Comparison of ENCODE assay signal across 8 cellular contexts in genomic region chr6:46652232-46652602, GRCh38. TPM values are rescaled to one million over a fixed set of nuclear protein-coding genes. Genes with fewer than 3 reads are reported as not detected.
DNase-seq lines count a peak whose midpoint lies in the region; ATAC-seq, FAIRE-seq and TF ChIP-seq lines count a peak whose summit lies in the region.

No MANE protein-coding gene starts in this region.

- H3K9me2 ChIP-seq in PC-3 (replicated peaks; ENCODE audit: low read length): no peaks in the 10 kb centered on the region

- H3K4me2 ChIP-seq in PC-3 (ENCODE audit: low read length) (peak overlapping the region; percentile 89), endothelial cell of umbilical vein (ENCODE audit: insufficient read depth, low read length) (peak overlapping the region; percentile 92), osteoblast (ENCODE audit: insufficient read depth, low read length) (peak overlapping the region; percentile 96)

- peak; percentile 27 for ATAC-seq in PC-3
- no peak for ATAC-seq in GM19328 (IDR thresholded peaks at IDR 0.05; ENCODE audit: unreplicated experiment)
- no peak for ATAC-seq in HG02852 (IDR thresholded peaks at IDR 0.05; ENCODE audit: unreplicated experiment)

- H3K4me1 Mint-ChIP-seq in CD8-positive, alpha-beta memory T cell: peaks cover 13 to 19% (median 14%) of the 10 kb centered on the region in 3 donors

- peaks cover 5% of the 10 kb centered on the region for H3K4me1 ChIP-seq in CD8-positive, alpha-beta memory T cell (ENCODE audit: insufficient read depth, low read length)
- H3K4me1 ChIP-seq in PC-3 (ENCODE audit: insufficient read depth, low read length) (peaks cover 27% of the 10 kb centered on the region), endothelial cell of umbilical vein (ENCODE audit: control insufficient read depth, extremely low read depth, insufficient read depth, low read length) (peaks cover 5% of the 10 kb centered on the region), osteoblast (ENCODE audit: insufficient read depth, low read length) (peaks cover 6% of the 10 kb centered on the region)

- no peak overlapping the region for H3K27ac ChIP-seq in CD8-positive, alpha-beta memory T cell (ENCODE audit: low read depth, low read length)
- H3K27ac ChIP-seq in PC-3 (ENCODE audit: low read length) (no peak overlapping the region), endothelial cell of umbilical vein (ENCODE audit: insufficient read depth, low read depth, low read length) (no peak overlapping the region), osteoblast (ENCODE audit: low read depth, low read length) (no peak overlapping the region)

- H4K20me1 ChIP-seq in PC-3 (ENCODE audit: low read length): no peaks in the 10 kb centered on the region
- H4K20me1 ChIP-seq in endothelial cell of umbilical vein (replicated peaks; ENCODE audit: control insufficient read depth, extremely low read depth, insufficient read depth, low read length): no peaks in the 10 kb centered on the region
- H4K20me1 ChIP-seq in osteoblast (ENCODE audit: insufficient read depth, low read length): no peaks in the 10 kb centered on the region

- H3K9me3 Mint-ChIP-seq in CD8-positive, alpha-beta memory T cell: peaks cover 0 to 4% (median 0%) of the 10 kb centered on the region in 5 donors

- H3K36me3 Mint-ChIP-seq in CD8-positive, alpha-beta memory T cell: peaks cover 0 to 4% (median 0%) of the 10 kb centered on the region in 3 donors

- dilution Hi-C loops in endothelial cell of umbilical vein (cut with MboI; ENCODE audit: extremely low pct_ligation_motif_present, low sequenced_read_pairs): no loop called here

- BruUV-seq in PC-3 (replicated peaks; lab: Mats Ljungman, UMichigan) (TSS peak; percentile 79), endothelial cell of umbilical vein (replicated peaks; lab: Mats Ljungman, UMichigan) (no TSS peak)

- TF ChIP-seq CTCF in PC-3 (conservative IDR thresholded peaks at IDR 0.05; ENCODE audit: low read depth, low read length) (no peak), endothelial cell of umbilical vein (IDR thresholded peaks at IDR 0.05; ENCODE audit: extremely low read depth in 1 of 2, insufficient read depth in 1 of 2, low read depth in 1 of 2, low read length in 2 of 2) (no peak), osteoblast (IDR thresholded peaks at IDR 0.05; ENCODE audit: extremely low read depth, low read depth, low read length) (no peak)

- TF ChIP-seq POLR2A in endothelial cell of umbilical vein (IDR thresholded peaks at IDR 0.05; ENCODE audit: low read depth, low read length): no peak

- no peaks in the 10 kb centered on the region for H3K9me1 ChIP-seq in endothelial cell of umbilical vein (replicated peaks; ENCODE audit: control insufficient read depth, extremely low read depth, insufficient read depth, low read length)

- POLR2A ChIA-PET in CD8-positive, alpha-beta memory T cell (lab: Charles Lee): no interaction called here
- POLR2A ChIA-PET in PC-3 (lab: Charles Lee; ENCODE audit: unreplicated experiment): no interaction called here
- POLR2A ChIA-PET in endothelial cell of umbilical vein (lab: Charles Lee): no interaction called here

- peak overlapping the region; percentile 70 for H3K4me3 ChIP-seq in CD8-positive, alpha-beta memory T cell (ENCODE audit: low read length)
- peak overlapping the region; percentile 91 for H3K4me3 ChIP-seq in PC-3 (ENCODE audit: low read length)
- H3K4me3 ChIP-seq in endothelial cell of umbilical vein (replicated peaks in 1 of 3; ENCODE audit: insufficient read depth in 1 of 3, low read depth in 1 of 3, low read length in 3 of 3): peak overlapping the region; percentile 47 to 84 (median 65)
- peak overlapping the region; percentile 95 for H3K4me3 ChIP-seq in osteoblast (ENCODE audit: insufficient read depth, low read length)

- H3K9me3 ChIP-seq in CD8-positive, alpha-beta memory T cell (ENCODE audit: low read length): no peaks in the 10 kb centered on the region
- H3K9me3 ChIP-seq in PC-3 (ENCODE audit: low read length) (no peaks in the 10 kb centered on the region), endothelial cell of umbilical vein (replicated peaks; ENCODE audit: control insufficient read depth, insufficient read depth, low read length) (no peaks in the 10 kb centered on the region), osteoblast (ENCODE audit: low read depth, low read length) (no peaks in the 10 kb centered on the region)

- H3K9ac ChIP-seq in PC-3 (ENCODE audit: low read length) (peak overlapping the region; percentile 45), endothelial cell of umbilical vein (replicated peaks; ENCODE audit: extremely low read depth, insufficient read depth, low read length) (peak overlapping the region; percentile 21)

- H3K27ac Mint-ChIP-seq in CD8-positive, alpha-beta memory T cell: peak overlapping the region in 2 of 8 donors; percentile 12 to 32

- peaks cover 29 to 63% of the 10 kb centered on the region in 2 donors for H3K27me3 Mint-ChIP-seq in CD8-positive, alpha-beta memory T cell

- peak overlapping the region; percentile 83 to 93 (median 84) for H3K4me3 Mint-ChIP-seq in CD8-positive, alpha-beta memory T cell

- intact Hi-C loops in PC-3 (cut with micrococcal nuclease) (loop anchor here (2.0 to 5.0 kb wide), 3 partner anchors 80 to 970 kb away; no protein-coding TSS in a partner anchor), endothelial cell of umbilical vein (cut with micrococcal nuclease) (loop anchor here (1.0 to 5.0 kb wide), 4 partner anchors 339 to 610 kb away; partner anchors contain the start of gene ENPP4)

- no peak for FAIRE-seq in endothelial cell of umbilical vein (lab: Jason Lieb, UNC)

- H3F3A ChIP-seq in PC-3 (ENCODE audit: low read length, unreplicated experiment): no peaks in the 10 kb centered on the region

- H2AFZ ChIP-seq in PC-3 (ENCODE audit: low read length): peak overlapping the region; percentile 95
- peak overlapping the region; percentile 88 for H2AFZ ChIP-seq in endothelial cell of umbilical vein (ENCODE audit: low read depth, low read length)
- H2AFZ ChIP-seq in osteoblast (ENCODE audit: low read length): peak overlapping the region; percentile 98

- no peaks in the 10 kb centered on the region for H3K36me3 ChIP-seq in CD8-positive, alpha-beta memory T cell (ENCODE audit: insufficient read depth, low read length)
- H3K36me3 ChIP-seq in PC-3 (ENCODE audit: low read depth, low read length) (no peaks in the 10 kb centered on the region), endothelial cell of umbilical vein (ENCODE audit: control insufficient read depth in 2 of 2, extremely low read depth in 1 of 2, insufficient read depth in 2 of 2, low read length in 2 of 2) (no peaks in the 10 kb centered on the region), osteoblast (ENCODE audit: insufficient read depth, low read length) (no peaks in the 10 kb centered on the region)

- CTCF ChIA-PET in CD8-positive, alpha-beta memory T cell (lab: Charles Lee): no interaction called here
- CTCF ChIA-PET in PC-3 (lab: Charles Lee) (interaction anchor here (0.6 kb wide), 1 partner anchor 66 kb away, joined by 3 read pairs; no protein-coding TSS in a partner anchor), endothelial cell of umbilical vein (lab: Charles Lee) (no interaction called here)

- no peaks in the 10 kb centered on the region for H3K79me2 ChIP-seq in PC-3 (ENCODE audit: low read length)
- H3K79me2 ChIP-seq in endothelial cell of umbilical vein (ENCODE audit: control insufficient read depth, insufficient read depth, low read length): no peaks in the 10 kb centered on the region
- H3K79me2 ChIP-seq in osteoblast (ENCODE audit: insufficient read depth, low read length): no peaks in the 10 kb centered on the region

- no peak for DNase-seq in CD8-positive, alpha-beta memory T cell
- peak; percentile 9 for DNase-seq in PC-3
- DNase-seq in endothelial cell of umbilical vein (ENCODE audit: low read depth, low spot score): peak; percentile 2
- no peak for DNase-seq in osteoblast (ENCODE audit: insufficient read length, low spot score, missing footprints)
- no peak for DNase-seq in pons (ENCODE audit: low spot score)
- DNase-seq in stimulated activated CD4-positive, alpha-beta T cell treated with anti-CD3 and anti-CD28 coated beads, Interleukin-4, amount 100 ng/mL, for 4 hours: no peak

- H3K27me3 ChIP-seq in CD8-positive, alpha-beta memory T cell (ENCODE audit: insufficient read depth, low read length, poor library complexity, severe bottlenecking): peaks cover 17% of the 10 kb centered on the region
- H3K27me3 ChIP-seq in PC-3 (ENCODE audit: low read length): no peaks in the 10 kb centered on the region
- peaks cover 2 to 4% of the 10 kb centered on the region in 2 experiments for H3K27me3 ChIP-seq in endothelial cell of umbilical vein (ENCODE audit: control insufficient read depth in 2 of 2, insufficient read depth in 2 of 2, low read length in 2 of 2)
- no peaks in the 10 kb centered on the region for H3K27me3 ChIP-seq in osteoblast (ENCODE audit: insufficient read depth, low read length)

RNA-seq across cellular contexts. Expression of gene CYP39A1, which starts 0.4 kb away (rescaled TPM):
- total RNA-seq in CD8-positive, alpha-beta memory T cell: not detected
- polyA plus RNA-seq in CD8-positive, alpha-beta memory T cell: not detected
- total RNA-seq in PC-3 (2014; rRNA removed) (0.66 and 1.2 TPM in 2 replicates), endothelial cell of umbilical vein (not detected in 2 replicates), osteoblast (4.1 and 4.3 TPM in 2 replicates)
- not detected in 2 replicates for polyA plus RNA-seq in endothelial cell of umbilical vein
- 0.05 TPM in 1 of 2 replicates, not detected in the other for polyA plus RNA-seq in endothelial cell of umbilical vein (2011; cell fraction: cytosol; rRNA removed)
- polyA plus RNA-seq in endothelial cell of umbilical vein (2011; cell fraction: nucleus; rRNA removed): 0.07 TPM in 2 replicates
- polyA plus RNA-seq in endothelial cell of umbilical vein (2012): not detected in 2 replicates
- polyA minus RNA-seq in endothelial cell of umbilical vein: not detected in 2 replicates
- polyA minus RNA-seq in endothelial cell of umbilical vein (2011; cell fraction: cytosol; rRNA and poly(A)+ RNA removed): not detected
- polyA minus RNA-seq in endothelial cell of umbilical vein (2011; cell fraction: nucleus; rRNA and poly(A)+ RNA removed): not detected in 2 replicates

RNA-seq across cellular contexts. Expression of gene SLC25A27, which starts 0.6 kb away (rescaled TPM):
- total RNA-seq in CD8-positive, alpha-beta memory T cell: under 1 TPM; 0.38 to 0.85 TPM
- not detected for polyA plus RNA-seq in CD8-positive, alpha-beta memory T cell
- total RNA-seq in PC-3 (2014; rRNA removed) (3.8 and 13.6 TPM in 2 replicates), endothelial cell of umbilical vein (3.4 and 4.0 TPM in 2 replicates), osteoblast (9.4 and 10.5 TPM in 2 replicates)
- polyA plus RNA-seq in endothelial cell of umbilical vein: 1.6 and 3.3 TPM in 2 replicates
- polyA plus RNA-seq in endothelial cell of umbilical vein (2011; cell fraction: cytosol; rRNA removed): 0.30 and 0.65 TPM in 2 replicates
- 31.5 and 31.6 TPM in 2 replicates for polyA plus RNA-seq in endothelial cell of umbilical vein (2011; cell fraction: nucleus; rRNA removed)
- 0.94 and 1.4 TPM in 2 replicates for polyA plus RNA-seq in endothelial cell of umbilical vein (2012)
- 2.1 and 3.0 TPM in 2 replicates for polyA minus RNA-seq in endothelial cell of umbilical vein
- polyA minus RNA-seq in endothelial cell of umbilical vein (2011; cell fraction: cytosol; rRNA and poly(A)+ RNA removed): not detected
- 3.9 and 9.4 TPM in 2 replicates for polyA minus RNA-seq in endothelial cell of umbilical vein (2011; cell fraction: nucleus; rRNA and poly(A)+ RNA removed)

RNA-seq across cellular contexts. Expression of gene TDRD6, which starts 35.5 kb away (rescaled TPM):
- total RNA-seq in CD8-positive, alpha-beta memory T cell: not detected
- not detected for polyA plus RNA-seq in CD8-positive, alpha-beta memory T cell
- total RNA-seq in PC-3 (2014; rRNA removed): 0.07 TPM in 1 of 2 replicates, not detected in the other
- total RNA-seq in endothelial cell of umbilical vein: 0.05 TPM in 1 of 2 replicates, not detected in the other
- polyA plus RNA-seq in endothelial cell of umbilical vein: under 0.01 and 0.13 TPM in 2 replicates
- polyA plus RNA-seq in endothelial cell of umbilical vein (2011; cell fraction: cytosol; rRNA removed): not detected in 2 replicates
- polyA plus RNA-seq in endothelial cell of umbilical vein (2011; cell fraction: nucleus; rRNA removed): 0.21 and 0.22 TPM in 2 replicates
- not detected in 2 replicates for polyA plus RNA-seq in endothelial cell of umbilical vein (2012)
- 0.08 TPM in 1 of 2 replicates, not detected in the other for polyA minus RNA-seq in endothelial cell of umbilical vein
- polyA minus RNA-seq in endothelial cell of umbilical vein (2011; cell fraction: cytosol; rRNA and poly(A)+ RNA removed): not detected
- polyA minus RNA-seq in endothelial cell of umbilical vein (2011; cell fraction: nucleus; rRNA and poly(A)+ RNA removed): 0.05 and 0.14 TPM in 2 replicates
- 0.36 and 0.59 TPM in 2 replicates for total RNA-seq in osteoblast

Comparison
In these comparisons a context has a peak if more than half of its experiments do, and no peak if none do; other contexts are left out.
1. DNase-seq: peak in PC-3 (single experiment) and endothelial cell of umbilical vein (single experiment); none in CD8-positive, alpha-beta memory T cell (0 of 5), osteoblast (single experiment), pons (single experiment) and stimulated activated CD4-positive, alpha-beta T cell treated with anti-CD3 and anti-CD28 coated beads, Interleukin-4, amount 100 ng/mL, for 4 hours (0 of 2).
2. Peak in every context shown above with its lines, with median percentiles within 50 percentile points of each other: H3K4me3 ChIP-seq, H2AFZ ChIP-seq and H3K4me2 ChIP-seq.